In the genomic region with DNA sequence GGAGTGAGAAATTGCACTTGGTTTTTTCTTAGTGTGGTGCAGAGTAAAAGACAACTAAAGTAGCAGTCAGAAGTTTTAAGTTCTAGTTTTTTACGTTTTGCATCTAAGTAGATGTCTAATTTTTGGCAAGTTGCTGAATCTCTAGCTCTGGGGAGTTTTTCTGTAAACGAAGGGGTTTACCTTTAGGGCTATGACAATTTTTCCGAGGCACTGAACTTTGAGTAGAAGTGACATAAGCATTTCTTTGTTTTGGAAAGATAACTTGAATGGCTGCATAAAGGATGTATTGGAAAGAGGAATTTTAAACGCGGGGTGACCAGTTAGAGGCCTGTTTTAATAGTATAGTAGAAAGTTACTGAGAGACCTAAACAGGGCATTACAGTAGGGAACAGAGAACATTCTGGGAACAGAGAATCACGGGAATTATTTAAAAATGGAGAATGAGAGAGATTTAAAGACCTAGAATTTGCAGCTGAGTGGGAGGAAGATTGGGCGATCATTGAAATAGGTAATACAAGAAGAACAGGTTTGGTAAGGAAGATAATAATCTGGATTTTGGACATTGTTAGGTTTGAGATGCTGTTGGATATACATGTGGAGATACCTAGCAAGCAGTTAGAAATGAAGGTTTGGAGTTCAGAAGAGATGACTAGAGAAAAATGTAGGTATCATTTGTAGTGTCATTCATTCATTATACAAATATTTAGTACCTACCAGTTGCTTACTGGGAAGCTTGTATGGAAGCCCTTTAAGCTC, we compare ENCODE assay signal across 8 cellular contexts. TPM values are rescaled to one million over a fixed set of nuclear protein-coding genes. Genes with fewer than 3 reads are reported as not detected.
A peak's percentile ranks its signal among the peaks of the same experiment; 100 is the strongest.
DNase-seq lines count a peak whose midpoint lies in the region; ATAC-seq and TF ChIP-seq lines count a peak whose summit lies in the region.

No MANE protein-coding gene starts in this region.

- intact Hi-C loops in left cardiac atrium (cut with DNase I): no loop called here

- ATAC-seq in left cardiac atrium (no peak), GM18858 (IDR thresholded peaks at IDR 0.05; ENCODE audit: unreplicated experiment) (no peak)

- H3K36me3 ChIP-seq in right atrium auricular region: peaks cover 4% of the 10 kb centered on the region

- no peak for DNase-seq in right atrium auricular region (ENCODE audit: low spot score)
- no peak for DNase-seq in left cardiac atrium
- DNase-seq in astrocyte of the cerebellum (ENCODE audit: low read depth): no peak
- DNase-seq in lung microvascular endothelial cell (ENCODE audit: low read depth in 2 of 2): peak; percentile 6 to 22
- no peak for DNase-seq in NCI-H1092 treated with DMSO at 0.1 percent for 48 hours (lab: John Stamatoyannopoulos, UW)
- no peak for DNase-seq in mesenteric fat pad (ENCODE audit: low spot score)
- DNase-seq in HK-2 (ENCODE audit: unreplicated experiment): no peak

- H3K9me3 ChIP-seq in right atrium auricular region: no peaks in the 10 kb centered on the region

- no peaks in the 10 kb centered on the region for H3K27me3 ChIP-seq in right atrium auricular region

- peaks cover 0 to 26% of the 10 kb centered on the region in 2 donors for H3K4me1 ChIP-seq in right atrium auricular region

- TF ChIP-seq CTCF in right atrium auricular region (IDR thresholded peaks at IDR 0.05) (no peak), astrocyte of the cerebellum (IDR thresholded peaks at IDR 0.05; ENCODE audit: low read depth, low read length, missing control alignments) (no peak)

- peak overlapping the region; percentile 93 to 96 for H3K27ac ChIP-seq in right atrium auricular region

- H3K4me3 ChIP-seq in right atrium auricular region: peak overlapping the region; percentile 89 to 92
- peak overlapping the region; percentile 89 for H3K4me3 ChIP-seq in astrocyte of the cerebellum (ENCODE audit: low read depth, low read length)

- in situ Hi-C loops in astrocyte of the cerebellum (cut with HindIII; ENCODE audit: low sequenced_read_pairs): no loop called here

RNA-seq across cellular contexts. Expression of a gene that starts 1.2 kb away (rescaled TPM):
- total RNA-seq in right atrium auricular region: 10 to 100 TPM; 16.2 to 23.4 TPM
- 10 to 100 TPM; 19.2 to 28.8 TPM for total RNA-seq in left cardiac atrium
- total RNA-seq in lung microvascular endothelial cell: 42.9 and 52.4 TPM in 2 replicates
- total RNA-seq in mesenteric fat pad: 51.1 TPM

RNA-seq across cellular contexts. Expression of a gene that starts 36.3 kb away (rescaled TPM):
- total RNA-seq in right atrium auricular region (10 to 100 TPM; 15.9 to 25.0 TPM), left cardiac atrium (10 to 100 TPM; 26.9 to 31.6 TPM), lung microvascular endothelial cell (1.3 and 1.8 TPM in 2 replicates), mesenteric fat pad (7.3 TPM)

Comparison
In these comparisons a context has a peak if more than half of its experiments do, and no peak if none do; other contexts are left out.
1. DNase-seq: peak in lung microvascular endothelial cell (2 of 2); none in right atrium auricular region (single experiment), left cardiac atrium (single experiment), astrocyte of the cerebellum (single experiment), NCI-H1092 treated with DMSO at 0.1 percent for 48 hours (single experiment), mesenteric fat pad (single experiment) and HK-2 (single experiment).